ENCODE assay signal across 8 cellular contexts in genomic region chr5:56088967-56089829, GRCh38.
DNase-seq lines count a peak whose midpoint lies in the region; ATAC-seq and TF ChIP-seq lines count a peak whose summit lies in the region.

No MANE protein-coding gene starts in this region.

- H3K36me3 ChIP-seq in RWPE2 (ENCODE audit: low read depth) (no peaks in the 10 kb centered on the region), mesodermal cell (ENCODE audit: control insufficient read depth, insufficient read depth, low read length) (no peaks in the 10 kb centered on the region)
- H3K36me3 ChIP-seq in effector memory CD4-positive, alpha-beta T cell (ENCODE audit: control insufficient read depth, insufficient read depth, low read length), result no peaks in the 10 kb centered on the region

- peak; percentile 64 for DNase-seq in activated CD4-positive, alpha-beta T cell treated with anti-CD3 and anti-CD28 coated beads for 48 hours
- DNase-seq in activated CD4-positive, alpha-beta T cell treated with anti-CD3 and anti-CD28 coated beads, Interleukin-2, amount 50 U/mL, for 4 hours, result no peak
- DNase-seq in RWPE2 (ENCODE audit: low spot score) (no peak), caudate nucleus (lab: John Stamatoyannopoulos, UW) (no peak), DMS153 (lab: John Stamatoyannopoulos, UW) (no peak)
- no peak for DNase-seq in effector memory CD4-positive, alpha-beta T cell

- H3K4me3 ChIP-seq in RWPE2 (ENCODE audit: severe bottlenecking), result no peak overlapping the region
- no peak overlapping the region for H3K4me3 ChIP-seq in mesodermal cell (ENCODE audit: extremely low read depth, insufficient read depth, low read length, poor library complexity, severe bottlenecking)
- no peak overlapping the region for H3K4me3 ChIP-seq in effector memory CD4-positive, alpha-beta T cell (ENCODE audit: insufficient read depth, low read depth, low read length, poor library complexity, severe bottlenecking)

- no peaks in the 10 kb centered on the region for H3K4me1 ChIP-seq in RWPE2 (ENCODE audit: insufficient read depth, poor library complexity, severe bottlenecking)
- peaks cover 31% of the 10 kb centered on the region for H3K4me1 ChIP-seq in mesodermal cell (ENCODE audit: control insufficient read depth, insufficient read depth, low read length, poor library complexity, severe bottlenecking)
- peaks cover 12% of the 10 kb centered on the region for H3K4me1 ChIP-seq in effector memory CD4-positive, alpha-beta T cell (ENCODE audit: control insufficient read depth, insufficient read depth, low read length, poor library complexity, severe bottlenecking)

- H3K9me3 ChIP-seq in RWPE2 (ENCODE audit: severe bottlenecking), result no peaks in the 10 kb centered on the region
- no peaks in the 10 kb centered on the region for H3K9me3 ChIP-seq in mesodermal cell (ENCODE audit: control insufficient read depth, low read length)
- H3K9me3 ChIP-seq in effector memory CD4-positive, alpha-beta T cell (ENCODE audit: control insufficient read depth, low read length), result no peaks in the 10 kb centered on the region

- ATAC-seq in HG02678 (IDR thresholded peaks at IDR 0.05; ENCODE audit: unreplicated experiment), result peak; percentile 93
- ATAC-seq in RWPE2 (ENCODE audit: low read depth), result peak; percentile 92

- no peak overlapping the region for H3K27ac ChIP-seq in RWPE2 (ENCODE audit: poor library complexity, severe bottlenecking)
- H3K27ac ChIP-seq in mesodermal cell (ENCODE audit: low read depth, low read length, severe bottlenecking), result peak overlapping the region; percentile 19
- H3K27ac ChIP-seq in caudate nucleus (ENCODE audit: low read depth, low read length), result no peak overlapping the region
- H3K27ac ChIP-seq in effector memory CD4-positive, alpha-beta T cell (ENCODE audit: insufficient read depth, low read length, poor library complexity, severe bottlenecking), result no peak overlapping the region

- TF ChIP-seq CTCF in RWPE2 (IDR thresholded peaks at IDR 0.05; ENCODE audit: poor library complexity, severe bottlenecking), result no peak

- 92 to 100% methylated on average over 3 of the region's 5 CpGs for WGBS in mesodermal cell (ENCODE audit: insufficient coverage in 2 of 2), 2 experiments

- no peaks in the 10 kb centered on the region for H3K27me3 ChIP-seq in RWPE2 (ENCODE audit: insufficient read depth, poor library complexity, severe bottlenecking)
- no peaks in the 10 kb centered on the region for H3K27me3 ChIP-seq in effector memory CD4-positive, alpha-beta T cell (replicated peaks; ENCODE audit: control insufficient read depth, insufficient read depth, low read length, poor library complexity, severe bottlenecking)
